22 cellular contexts compared by ENCODE assay signal in the genomic region with DNA sequence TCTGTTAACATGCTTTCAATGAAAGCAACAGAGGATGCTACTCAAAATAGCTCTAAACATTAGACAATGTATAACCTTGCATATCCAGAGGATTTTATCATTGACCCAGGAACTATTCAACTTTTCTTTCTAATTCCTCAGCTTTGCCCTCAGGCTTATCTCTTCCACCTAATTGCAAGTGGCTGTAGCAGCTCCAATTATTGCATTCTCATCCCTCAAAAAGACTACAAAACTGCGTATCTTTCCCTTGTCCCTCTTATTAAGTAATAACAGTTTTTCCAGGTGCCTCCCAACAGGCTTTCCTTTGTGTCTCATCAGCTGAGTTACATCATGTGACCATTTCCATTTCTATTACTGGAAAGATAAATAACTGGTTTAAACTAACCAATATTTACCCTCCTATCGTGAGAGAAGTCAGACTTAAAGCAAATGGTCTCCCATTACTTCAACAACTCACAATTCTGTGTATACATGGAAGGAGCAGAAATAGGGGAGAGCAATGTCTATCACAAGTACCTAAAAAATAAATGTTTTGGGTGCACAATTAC.
DNase-seq lines count a peak whose midpoint lies in the region; ATAC-seq, FAIRE-seq and TF ChIP-seq lines count a peak whose summit lies in the region.
"Had no signal": no experiment of that assay in that cellular context is flagged by ENCODE, and none has a peak within 500 bp of the region (broad histone marks: within the 10 kb centered on the region; RNA-seq: fewer than 3 reads in every experiment).

No MANE protein-coding gene starts in this region.

- H3K4me3 Mint-ChIP-seq in activated T-cell treated with anti-CD3 and anti-CD28 coated beads, Interleukin-2, amount 50 U/mL, for 72 hours = peak overlapping the region in 1 of 2 donors; percentile 70
- H3K4me3 Mint-ChIP-seq in T-cell = peak overlapping the region in 1 of 3 donors; percentile 5
- H3K4me3 Mint-ChIP-seq: activated B cell treated with CpG ODN at 0.5 μM for 24 hours had no signal

- H3K27ac ChIP-seq in neural cell (ENCODE audit: low read length) = no peak overlapping the region
- H3K27ac ChIP-seq: adrenal gland, breast epithelium, C4-2B, esophagus muscularis mucosa, psoas muscle had no signal

- H3K4me3 ChIP-seq in neural cell (ENCODE audit: low read length) = no peak overlapping the region
- H3K4me3 ChIP-seq: adrenal gland, breast epithelium, esophagus muscularis mucosa, psoas muscle had no signal

- CTCF ChIA-PET in T-cell (lab: Charles Lee) = interaction anchor here in 1 of 2 donors (0.5 to 1.0 kb wide), 4 partner anchors 8 to 1404 kb away, joined by 3 read pairs; no protein-coding TSS in a partner anchor

- no peaks in the 10 kb centered on the region for H3K27me3 ChIP-seq in neural cell (ENCODE audit: insufficient read depth, low read depth, low read length)
- H3K27me3 ChIP-seq: adrenal gland, breast epithelium, esophagus muscularis mucosa had no signal

- TF ChIP-seq CTCF in neural cell (IDR thresholded peaks at IDR 0.05; ENCODE audit: poor library complexity, severe bottlenecking) = no peak

- no peak for TF ChIP-seq EP300 in neural cell (conservative IDR thresholded peaks at IDR 0.05; ENCODE audit: poor library complexity, severe bottlenecking)

- no peak overlapping the region for H3K9ac ChIP-seq in neural cell (ENCODE audit: low read length)

- no peaks in the 10 kb centered on the region for H3K36me3 Mint-ChIP-seq in activated T-cell treated with anti-CD3 and anti-CD28 coated beads, Interleukin-2, amount 50 U/mL, for 72 hours (ENCODE audit: insufficient read depth in 2 of 2)
- H3K36me3 Mint-ChIP-seq in T-cell = no peaks in the 10 kb centered on the region

- no peaks in the 10 kb centered on the region for H3K27me3 Mint-ChIP-seq in activated T-cell treated with anti-CD3 and anti-CD28 coated beads, Interleukin-2, amount 50 U/mL, for 72 hours (ENCODE audit: low read depth)
- no peaks in the 10 kb centered on the region for H3K27me3 Mint-ChIP-seq in T-cell
- H3K27me3 Mint-ChIP-seq: activated B cell treated with CpG ODN at 0.5 μM for 24 hours; effector memory CD8-positive, alpha-beta T cell had no signal

- POLR2A ChIA-PET in T-cell (lab: Charles Lee) = interaction anchor here (0.8 to 1.3 kb wide), 3 partner anchors 13 to 110 kb away, joined by 3 to 4 read pairs (median 3); no protein-coding TSS in a partner anchor

- no peaks in the 10 kb centered on the region for H3F3A ChIP-seq in neural cell (ENCODE audit: insufficient read depth, low read length, poor library complexity, severe bottlenecking)

- no peak for DNase-seq in activated T-cell treated with anti-CD3 and anti-CD28 coated beads, Interleukin-2, amount 50 U/mL, for 72 hours
- DNase-seq in activated T-cell treated with anti-CD3 and anti-CD28 coated beads for 4 hours (no peak), GM18507 (ENCODE audit: extremely low spot score, insufficient read length, low read depth) (no peak), T-cell (no peak), GOT3 (lab: John Stamatoyannopoulos, UW) (no peak)
- DNase-seq: activated B cell treated with CpG ODN at 0.5 μM for 24 hours; adrenal gland; effector memory CD8-positive, alpha-beta T cell; GF-D8; hypothalamus; NCI-H446 treated with DMSO at 0.1 percent for 48 hours; psoas muscle; RPMI8226; substantia nigra; T-helper 9 cell had no signal

- no peaks in the 10 kb centered on the region for H3K9me3 Mint-ChIP-seq in activated T-cell treated with anti-CD3 and anti-CD28 coated beads, Interleukin-2, amount 50 U/mL, for 72 hours
- H3K9me3 Mint-ChIP-seq in T-cell = no peaks in the 10 kb centered on the region
- H3K9me3 Mint-ChIP-seq: activated B cell treated with CpG ODN at 0.5 μM for 24 hours; effector memory CD8-positive, alpha-beta T cell had no signal

- no peak for ATAC-seq in activated T-cell treated with anti-CD3 and anti-CD28 coated beads, Interleukin-2, amount 50 U/mL, for 72 hours (replicated peaks in 1 of 2)
- ATAC-seq in T-cell (replicated peaks in 1 of 4) (no peak), HG02852 (IDR thresholded peaks at IDR 0.05; ENCODE audit: unreplicated experiment) (no peak)
- ATAC-seq: effector memory CD8-positive, alpha-beta T cell; psoas muscle; SK-N-SH treated with all-trans-retinoic acid at 6 μM for 48 hours had no signal

- no peak overlapping the region for H2AFZ ChIP-seq in neural cell (ENCODE audit: low read depth, low read length)

- peaks cover 83% of the 10 kb centered on the region for H3K4me1 Mint-ChIP-seq in activated T-cell treated with anti-CD3 and anti-CD28 coated beads, Interleukin-2, amount 50 U/mL, for 72 hours (ENCODE audit: low read depth)
- H3K4me1 Mint-ChIP-seq in T-cell = peaks cover 68 to 81% (median 74%) of the 10 kb centered on the region in 3 donors

- H3K27ac Mint-ChIP-seq in activated T-cell treated with anti-CD3 and anti-CD28 coated beads, Interleukin-2, amount 50 U/mL, for 72 hours = peak overlapping the region; percentile 69
- H3K27ac Mint-ChIP-seq in T-cell = peak overlapping the region; percentile 9 to 67
- H3K27ac Mint-ChIP-seq: activated B cell treated with CpG ODN at 0.5 μM for 24 hours; effector memory CD8-positive, alpha-beta T cell had no signal

- H4K20me1 ChIP-seq in neural cell (ENCODE audit: insufficient read depth) = no peaks in the 10 kb centered on the region

- no peak for TF ChIP-seq RAD21 in neural cell (conservative IDR thresholded peaks at IDR 0.05)

- no peak overlapping the region for H3K4me2 ChIP-seq in neural cell (ENCODE audit: low read length)

- H3K79me2 ChIP-seq in neural cell (replicated peaks; ENCODE audit: insufficient read depth, low read length) = no peaks in the 10 kb centered on the region

- H3K36me3 ChIP-seq in neural cell (ENCODE audit: insufficient read depth, low read length) = no peaks in the 10 kb centered on the region
- H3K36me3 ChIP-seq: adrenal gland, breast epithelium, esophagus muscularis mucosa had no signal

- H3K9me3 ChIP-seq in neural cell (ENCODE audit: low read length) = no peaks in the 10 kb centered on the region
- H3K9me3 ChIP-seq: adrenal gland, breast epithelium, esophagus muscularis mucosa, psoas muscle had no signal

- no peaks in the 10 kb centered on the region for H3K9me2 ChIP-seq in neural cell (ENCODE audit: insufficient read depth, low read length)

- FAIRE-seq in GM18507 (lab: Jason Lieb, UNC) = peak; percentile 18
- FAIRE-seq: islet of Langerhans had no signal

TF ChIP-seq in neural cell, 6 proteins besides CTCF, POLR2A, EP300 and RAD21:
- no peak for TF ChIP-seq EZH2 (IDR thresholded peaks at IDR 0.05; ENCODE audit: borderline replicate concordance, insufficient read depth, low read length, poor library complexity, severe bottlenecking)
- TF ChIP-seq TAF1 (IDR thresholded peaks at IDR 0.05; ENCODE audit: low read depth) = no peak
- TF ChIP-seq POLR2AphosphoS5 (IDR thresholded peaks at IDR 0.05) = peak; percentile 42
- no peak for TF ChIP-seq SMC3 (conservative IDR thresholded peaks at IDR 0.05; ENCODE audit: poor library complexity)
- TF ChIP-seq, protein P1, sequence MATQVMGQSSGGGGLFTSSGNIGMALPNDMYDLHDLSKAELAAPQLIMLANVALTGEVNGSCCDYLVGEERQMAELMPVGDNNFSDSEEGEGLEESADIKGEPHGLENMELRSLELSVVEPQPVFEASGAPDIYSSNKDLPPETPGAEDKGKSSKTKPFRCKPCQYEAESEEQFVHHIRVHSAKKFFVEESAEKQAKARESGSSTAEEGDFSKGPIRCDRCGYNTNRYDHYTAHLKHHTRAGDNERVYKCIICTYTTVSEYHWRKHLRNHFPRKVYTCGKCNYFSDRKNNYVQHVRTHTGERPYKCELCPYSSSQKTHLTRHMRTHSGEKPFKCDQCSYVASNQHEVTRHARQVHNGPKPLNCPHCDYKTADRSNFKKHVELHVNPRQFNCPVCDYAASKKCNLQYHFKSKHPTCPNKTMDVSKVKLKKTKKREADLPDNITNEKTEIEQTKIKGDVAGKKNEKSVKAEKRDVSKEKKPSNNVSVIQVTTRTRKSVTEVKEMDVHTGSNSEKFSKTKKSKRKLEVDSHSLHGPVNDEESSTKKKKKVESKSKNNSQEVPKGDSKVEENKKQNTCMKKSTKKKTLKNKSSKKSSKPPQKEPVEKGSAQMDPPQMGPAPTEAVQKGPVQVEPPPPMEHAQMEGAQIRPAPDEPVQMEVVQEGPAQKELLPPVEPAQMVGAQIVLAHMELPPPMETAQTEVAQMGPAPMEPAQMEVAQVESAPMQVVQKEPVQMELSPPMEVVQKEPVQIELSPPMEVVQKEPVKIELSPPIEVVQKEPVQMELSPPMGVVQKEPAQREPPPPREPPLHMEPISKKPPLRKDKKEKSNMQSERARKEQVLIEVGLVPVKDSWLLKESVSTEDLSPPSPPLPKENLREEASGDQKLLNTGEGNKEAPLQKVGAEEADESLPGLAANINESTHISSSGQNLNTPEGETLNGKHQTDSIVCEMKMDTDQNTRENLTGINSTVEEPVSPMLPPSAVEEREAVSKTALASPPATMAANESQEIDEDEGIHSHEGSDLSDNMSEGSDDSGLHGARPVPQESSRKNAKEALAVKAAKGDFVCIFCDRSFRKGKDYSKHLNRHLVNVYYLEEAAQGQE (IDR thresholded peaks at IDR 0.05; ENCODE audit: borderline replicate concordance) = no peak
- no peak for TF ChIP-seq MXI1 (conservative IDR thresholded peaks at IDR 0.05; ENCODE audit: poor library complexity, severe bottlenecking)
